In genomic region chr20:38725959-38726848, GRCh38 we compare ENCODE assay signal across 8 cellular contexts. TPM values are rescaled to one million over a fixed set of nuclear protein-coding genes. Genes with fewer than 3 reads are reported as not detected.
DNase-seq lines count a peak whose midpoint lies in the region; TF ChIP-seq lines count a peak whose summit lies in the region.

No MANE protein-coding gene starts in this region.

- no peaks in the 10 kb centered on the region for H3K36me3 ChIP-seq in BLaER1
- no peaks in the 10 kb centered on the region for H3K36me3 ChIP-seq in fibroblast of lung (ENCODE audit: control insufficient read depth, insufficient read depth, low read length)
- H3K36me3 ChIP-seq in smooth muscle cell (ENCODE audit: low read depth), result no peaks in the 10 kb centered on the region

- DNase-seq in HuH-7 (ENCODE audit: low spot score), result peak; percentile 94
- DNase-seq in fibroblast of lung (ENCODE audit: low read depth in 2 of 2), result peak in 1 of 2 donors; percentile 34
- DNase-seq in smooth muscle cell (lab: John Stamatoyannopoulos, UW; ENCODE audit: unreplicated experiment), result no peak
- DNase-seq in lower leg skin (ENCODE audit: low spot score in 2 of 2), result no peak
- no peak for DNase-seq in HT-29 (ENCODE audit: low spot score)
- DNase-seq in AG08395 (ENCODE audit: low spot score), result no peak

- no peak for TF ChIP-seq POLR2A in lower leg skin (IDR thresholded peaks at IDR 0.05)

- H4K20me1 ChIP-seq in BLaER1 (peaks cover 84% of the 10 kb centered on the region), fibroblast of lung (ENCODE audit: control insufficient read depth, extremely low read depth, insufficient read depth, low read length) (no peaks in the 10 kb centered on the region), smooth muscle cell (ENCODE audit: low read depth) (no peaks in the 10 kb centered on the region)

- H3K9ac ChIP-seq in BLaER1 (peak overlapping the region; percentile 38; the same call in 1 of the 2 replicates), fibroblast of lung (ENCODE audit: insufficient read depth, low read length) (no peak overlapping the region), smooth muscle cell (ENCODE audit: low read depth) (no peak overlapping the region)

- WGBS in smooth muscle cell (ENCODE audit: low lambda C conversion rate), result 11% methylated on average over 49 of the region's 49 CpGs
- 11 to 17% methylated on average over 23 to 34 of the region's 49 CpGs for WGBS in lower leg skin, 2 donors

- TF ChIP-seq CTCF in WI38 (IDR thresholded peaks at IDR 0.05; ENCODE audit: low read depth, low read length), result peak; percentile 64
- peak; percentile 20 to 43 for TF ChIP-seq CTCF in fibroblast of lung (conservative IDR thresholded peaks at IDR 0.05 in 1 of 2, IDR thresholded peaks at IDR 0.05 in 1 of 2; ENCODE audit: low read depth in 1 of 2, low read length in 2 of 2)
- TF ChIP-seq CTCF in smooth muscle cell (IDR thresholded peaks at IDR 0.05; ENCODE audit: borderline replicate concordance, insufficient read depth, poor library complexity, severe bottlenecking), result peak; percentile 37
- no peak for TF ChIP-seq CTCF in lower leg skin (IDR thresholded peaks at IDR 0.05)

- H3F3A ChIP-seq in smooth muscle cell (ENCODE audit: low read depth), result no peaks in the 10 kb centered on the region

- H3K9me3 ChIP-seq in BLaER1 (peaks cover 12% of the 10 kb centered on the region), fibroblast of lung (ENCODE audit: control insufficient read depth, insufficient read depth, low read depth, low read length) (no peaks in the 10 kb centered on the region), smooth muscle cell (replicated peaks; ENCODE audit: low read depth) (no peaks in the 10 kb centered on the region)

- no peaks in the 10 kb centered on the region for H3K79me2 ChIP-seq in fibroblast of lung (ENCODE audit: control insufficient read depth, insufficient read depth, low read length)
- no peaks in the 10 kb centered on the region for H3K79me2 ChIP-seq in smooth muscle cell (ENCODE audit: low read depth)

- H3K27ac ChIP-seq in BLaER1, result 0 out of 2 replicates have a peak overlapping the region, but pooled peaks have one; percentile 26
- no peak overlapping the region for H3K27ac ChIP-seq in fibroblast of lung (ENCODE audit: insufficient read depth, low read length)
- H3K27ac ChIP-seq in smooth muscle cell (ENCODE audit: low read depth), result no peak overlapping the region

- H3K4me3 ChIP-seq in BLaER1 (peak overlapping the region; percentile 59), WI38 (ENCODE audit: low read depth, low read length) (no peak overlapping the region), fibroblast of lung (replicated peaks in 1 of 4; ENCODE audit: control extremely low read depth in 1 of 4, insufficient read depth in 1 of 4, low read depth in 3 of 4, low read length in 4 of 4) (no peak overlapping the region), smooth muscle cell (no peak overlapping the region), lower leg skin (ENCODE audit: low read depth, poor library complexity, severe bottlenecking) (no peak overlapping the region)

- H3K4me2 ChIP-seq in BLaER1 (peak overlapping the region; percentile 97), fibroblast of lung (ENCODE audit: extremely low read depth, insufficient read depth, low read length) (no peak overlapping the region), smooth muscle cell (no peak overlapping the region)

- H2AFZ ChIP-seq in fibroblast of lung (ENCODE audit: low read length) (no peak overlapping the region), smooth muscle cell (ENCODE audit: low read depth) (no peak overlapping the region)

- H3K27me3 ChIP-seq in BLaER1 (peaks cover 100% of the 10 kb centered on the region), fibroblast of lung (ENCODE audit: control insufficient read depth, insufficient read depth, low read length) (peaks cover 94% of the 10 kb centered on the region), smooth muscle cell (ENCODE audit: low read depth) (peaks cover 100% of the 10 kb centered on the region)

- H3K4me1 ChIP-seq in BLaER1 (peaks cover 89% of the 10 kb centered on the region), fibroblast of lung (ENCODE audit: control insufficient read depth, extremely low read depth, insufficient read depth, low read length) (no peaks in the 10 kb centered on the region), smooth muscle cell (ENCODE audit: low read depth) (peaks cover 13% of the 10 kb centered on the region)

- intact Hi-C loops in lower leg skin (cut with DNase I; ENCODE audit: low total_unique reads), result no loop called here

RNA-seq across cellular contexts. Expression of gene SLC32A1, which starts 1.9 kb away (rescaled TPM):
- not detected in 2 replicates for total RNA-seq in fibroblast of lung
- not detected in 2 replicates for polyA plus RNA-seq in fibroblast of lung
- not detected in 2 replicates for polyA plus RNA-seq in fibroblast of lung (2012)
- polyA minus RNA-seq in fibroblast of lung (ENCODE audit: low replicate concordance), result not detected in 2 replicates
- not detected in 2 replicates for total RNA-seq in smooth muscle cell
- polyA plus RNA-seq in smooth muscle cell, result not detected in 2 replicates
- not detected for total RNA-seq in lower leg skin
- not detected in 2 replicates for total RNA-seq in HT-29 (2014; rRNA removed; shearing (Covaris generic))

RNA-seq across cellular contexts. Expression of gene ACTR5, which starts 22.1 kb away (rescaled TPM):
- 5.9 and 7.2 TPM in 2 replicates for total RNA-seq in fibroblast of lung
- 4.4 and 4.9 TPM in 2 replicates for polyA plus RNA-seq in fibroblast of lung
- 3.0 and 4.4 TPM in 2 replicates for polyA plus RNA-seq in fibroblast of lung (2012)
- polyA minus RNA-seq in fibroblast of lung (ENCODE audit: low replicate concordance), result 2.8 and 3.2 TPM in 2 replicates
- total RNA-seq in smooth muscle cell, result 7.1 and 9.8 TPM in 2 replicates
- polyA plus RNA-seq in smooth muscle cell, result 6.4 and 6.9 TPM in 2 replicates
- total RNA-seq in lower leg skin, result 10 to 100 TPM in 3 of 4 donors, 1 to 10 TPM in 1; 7.3 to 11.7 (median 10.8) TPM
- 21.0 and 21.4 TPM in 2 replicates for total RNA-seq in HT-29 (2014; rRNA removed; shearing (Covaris generic))

Comparison
In these comparisons a context has a peak if more than half of its experiments do, and no peak if none do; other contexts are left out.
1. CTCF ChIP-seq: peak in WI38 (single experiment), fibroblast of lung (2 of 2) and smooth muscle cell (single experiment); none in lower leg skin (0 of 3).